ENCODE assay signal across 1 cellular context in genomic region chr17:7575481-7575883, GRCh38.
A peak's percentile ranks its signal among the peaks of the same experiment; 100 is the strongest.
TF ChIP-seq lines count a peak whose summit lies in the region.

No MANE protein-coding gene starts in this region.

TF ChIP-seq in K562, 482 proteins besides CTCF, POLR2A, EP300 and RAD21:
- TF ChIP-seq RBFOX2 (IDR thresholded peaks at IDR 0.05; ENCODE audit: low read depth, low read length) (0 out of 2 replicates have a peak, but pooled peaks have one; percentile 3), PBX2 (CRISPR knock-in tag; IDR thresholded peaks at IDR 0.05; ENCODE audit: low read depth) (no peak), PBX2 (tag; conservative IDR thresholded peaks at IDR 0.05; ENCODE audit: low read depth) (no peak), POLR2G (IDR thresholded peaks at IDR 0.05; ENCODE audit: low read depth, low read length) (0 out of 2 replicates have a peak, but pooled peaks have one; percentile 18), HMG20B (CRISPR knock-in tag; IDR thresholded peaks at IDR 0.05) (no peak), IFI16 (CRISPR knock-in tag; IDR thresholded peaks at IDR 0.05) (no peak), GATAD2B (IDR thresholded peaks at IDR 0.05; ENCODE audit: borderline replicate concordance) (no peak), SUPT5H (IDR thresholded peaks at IDR 0.05) (0 out of 2 replicates have a peak, but pooled peaks have one; percentile 4)
